9 cellular contexts compared by ENCODE assay signal in genomic region chr7:28955723-28956607, GRCh38. TPM values are rescaled to one million over a fixed set of nuclear protein-coding genes. Genes with fewer than 3 reads are reported as not detected.
DNase-seq lines count a peak whose midpoint lies in the region; ATAC-seq and TF ChIP-seq lines count a peak whose summit lies in the region.
"Had no signal": no experiment of that assay in that cellular context is flagged by ENCODE, and none has a peak within 500 bp of the region (broad histone marks: within the 10 kb centered on the region; RNA-seq: fewer than 3 reads in every experiment).

No MANE protein-coding gene starts in this region.

- H3K36me3 ChIP-seq in ascending aorta (no peaks in the 10 kb centered on the region), prostate gland (no peaks in the 10 kb centered on the region)

- ATAC-seq in HG02884 (IDR thresholded peaks at IDR 0.05; ENCODE audit: unreplicated experiment): no peak

- whole genome bisulfite sequencing in prostate gland: 5% methylated on average over 75 of the region's 104 CpGs

- peak; percentile 54 to 88 (median 85) for DNase-seq in NCI-H1417 (lab: John Stamatoyannopoulos, UW)
- DNase-seq in NCI-H1417 treated with DMSO at 0.1 percent for 48 hours (lab: John Stamatoyannopoulos, UW): no peak
- peak; percentile 42 for DNase-seq in NCI-H1694 (lab: John Stamatoyannopoulos, UW)
- peak in 1 of 2 donors; percentile 76 for DNase-seq in ascending aorta (ENCODE audit: low spot score in 2 of 2)
- peak in 37 of 51 donors; percentile 13 to 75 (median 51) for DNase-seq in hypothalamus (lab: John Stamatoyannopoulos, UW)
- DNase-seq in prostate gland (ENCODE audit: low spot score): peak; percentile 76
- no peak for DNase-seq in DMS114 treated with DMSO at 0.1 percent for 48 hours (lab: John Stamatoyannopoulos, UW; ENCODE audit: unreplicated experiment)

- H3K27ac ChIP-seq in ascending aorta (no peak overlapping the region), prostate gland (peak overlapping the region in 1 of 2 donors; percentile 39)

- peaks cover 6 to 21% of the 10 kb centered on the region in 2 donors for H3K4me1 ChIP-seq in ascending aorta
- H3K4me1 ChIP-seq in prostate gland (replicated peaks): no peaks in the 10 kb centered on the region

- peak; percentile 38 to 65 (median 42) for TF ChIP-seq CTCF in ascending aorta (IDR thresholded peaks at IDR 0.05)
- TF ChIP-seq CTCF in prostate gland (IDR thresholded peaks at IDR 0.05): peak; percentile 46 to 79 (median 64)

- H3K9me3 ChIP-seq in ascending aorta (no peaks in the 10 kb centered on the region), prostate gland (no peaks in the 10 kb centered on the region)

- TF ChIP-seq POLR2A in prostate gland (IDR thresholded peaks at IDR 0.05): no peak

- H3K4me3 ChIP-seq in ascending aorta (peak overlapping the region; percentile 48 to 58), prostate gland (peak overlapping the region; percentile 36 to 48)

- H3K27me3 ChIP-seq in ascending aorta (peaks cover 27% of the 10 kb centered on the region), prostate gland (replicated peaks; ENCODE audit: insufficient read depth) (no peaks in the 10 kb centered on the region)

- intact Hi-C loops in ascending aorta (cut with DNase I): loop anchor here (2.0 kb wide), 1 partner anchor 29 kb away; no protein-coding TSS in a partner anchor
- intact Hi-C loops in prostate gland (cut with DNase I): loop anchor here (2.0 kb wide), 1 partner anchor 147 kb away; no protein-coding TSS in a partner anchor

RNA-seq across cellular contexts. Expression of gene TRIL, which starts 2.2 kb away (rescaled TPM):
- total RNA-seq in ascending aorta: 13.5 TPM
- 1 to 10 TPM; 3.3 to 3.5 TPM for total RNA-seq in prostate gland
- total RNA-seq: activated CD8-positive, alpha-beta memory T cell treated with anti-CD3 and anti-CD28 coated beads for 36 hours had no signal

Comparison
In these comparisons a context has a peak if more than half of its experiments do, and no peak if none do; other contexts are left out.
1. DNase-seq: peak in NCI-H1417 (3 of 3), NCI-H1694 (single experiment), hypothalamus (37 of 51) and prostate gland (single experiment); none in NCI-H1417 treated with DMSO at 0.1 percent for 48 hours (single experiment) and DMS114 treated with DMSO at 0.1 percent for 48 hours (single experiment).